ENCODE assay signal across 11 cellular contexts in the genomic region with DNA sequence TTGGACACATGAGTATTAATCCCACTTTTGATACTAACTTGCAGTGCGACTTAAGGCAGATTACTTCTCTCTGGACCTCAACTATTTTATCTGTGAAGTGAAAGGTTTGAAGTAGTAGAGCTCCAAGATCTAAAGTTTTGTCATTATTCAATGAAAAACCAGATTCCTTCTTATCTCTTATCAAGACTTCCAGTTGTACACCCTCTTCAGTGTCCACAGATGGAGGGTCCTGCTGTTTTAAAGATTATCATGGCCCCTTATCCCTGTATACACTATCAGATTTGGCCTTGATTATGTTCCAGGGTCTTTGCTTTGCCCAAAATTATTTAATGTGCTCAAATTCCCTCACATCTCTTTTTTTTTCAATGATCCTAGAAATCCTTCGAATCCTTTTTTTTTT. TPM values are rescaled to one million over a fixed set of nuclear protein-coding genes. Genes with fewer than 3 reads are reported as not detected.
DNase-seq lines count a peak whose midpoint lies in the region; ATAC-seq and TF ChIP-seq lines count a peak whose summit lies in the region.
"Had no signal": no experiment of that assay in that cellular context is flagged by ENCODE, and none has a peak within 500 bp of the region (broad histone marks: within the 10 kb centered on the region; RNA-seq: fewer than 3 reads in every experiment).

No MANE protein-coding gene starts in this region.

- peaks cover 21% of the 10 kb centered on the region for H3K4me1 ChIP-seq in GM23248 (ENCODE audit: insufficient read depth)
- H3K4me1 ChIP-seq in SJCRH30 = peaks cover 10% of the 10 kb centered on the region
- peaks cover 0 to 45% (median 40%) of the 10 kb centered on the region in 4 donors for H3K4me1 ChIP-seq in sigmoid colon

- H4K20me1 ChIP-seq in GM23248 (ENCODE audit: insufficient read depth) = no peaks in the 10 kb centered on the region

- no peaks in the 10 kb centered on the region for H3K9me2 ChIP-seq in GM23248 (ENCODE audit: insufficient read depth)

- H3K9me3 ChIP-seq in GM23248 (ENCODE audit: low read depth) (no peaks in the 10 kb centered on the region), SJCRH30 (replicated peaks) (no peaks in the 10 kb centered on the region), sigmoid colon (no peaks in the 10 kb centered on the region)

- peak overlapping the region; percentile 84 for H3K4me2 ChIP-seq in GM23248 (ENCODE audit: unreplicated experiment)

- H3K36me3 ChIP-seq in GM23248 (ENCODE audit: low read depth) = no peaks in the 10 kb centered on the region
- no peaks in the 10 kb centered on the region for H3K36me3 ChIP-seq in SJCRH30
- peaks cover 0 to 3% (median 0%) of the 10 kb centered on the region in 4 donors for H3K36me3 ChIP-seq in sigmoid colon

- 96 to 98% methylated on average over 2 of the region's 2 CpGs for WGBS in GM23248 (ENCODE audit: low coverage in 1 of 2, low lambda C conversion rate in 2 of 2, missing lambda C conversion rate in 2 of 2), 2 experiments
- WGBS in sigmoid colon, 2 donors = 83 to 91% methylated on average over 2 of the region's 2 CpGs

- intact Hi-C loops in sigmoid colon (cut with DNase I) = loop anchor here (5.0 to 10.0 kb wide), 4 partner anchors 111 to 433 kb away; a partner anchor contains a TSS

- H3F3A ChIP-seq in GM23248 (ENCODE audit: insufficient read depth) = peaks cover 18% of the 10 kb centered on the region

- ATAC-seq in GM19463 (IDR thresholded peaks at IDR 0.05; ENCODE audit: unreplicated experiment) = no peak

- TF ChIP-seq POLR2A in sigmoid colon (IDR thresholded peaks at IDR 0.05) = no peak

- H3K9ac ChIP-seq in GM23248 = peak overlapping the region; percentile 90

- H3K27ac ChIP-seq in GM23248 (no peak overlapping the region), SJCRH30 (no peak overlapping the region), sigmoid colon (peak overlapping the region in 1 of 4 donors; percentile 94)

- H2AFZ ChIP-seq in GM23248 = peak overlapping the region; percentile 85; the same call in 1 of the 2 replicates

- no peak for TF ChIP-seq EP300 in sigmoid colon (IDR thresholded peaks at IDR 0.05)

- H3K4me3 ChIP-seq in GM23248 = peak overlapping the region; percentile 88
- H3K4me3 ChIP-seq in SJCRH30 = peak overlapping the region; percentile 84
- peak overlapping the region; percentile 93 for H3K4me3 ChIP-seq in fibroblast of the aortic adventitia (ENCODE audit: low read depth, low read length)
- peak overlapping the region; percentile 91 to 98 (median 94) for H3K4me3 ChIP-seq in sigmoid colon

- TF ChIP-seq CTCF in fibroblast of the aortic adventitia (IDR thresholded peaks at IDR 0.05; ENCODE audit: insufficient read depth, low read length) = no peak
- no peak for TF ChIP-seq CTCF in sigmoid colon (IDR thresholded peaks at IDR 0.05)

- H3K79me2 ChIP-seq in GM23248 (ENCODE audit: insufficient read depth) = peaks cover 96% of the 10 kb centered on the region

- H3K27me3 ChIP-seq in GM23248 (replicated peaks; ENCODE audit: insufficient read depth) (no peaks in the 10 kb centered on the region), SJCRH30 (no peaks in the 10 kb centered on the region), sigmoid colon (no peaks in the 10 kb centered on the region)

- in situ Hi-C loops in GM23248 (cut with MboI) = no loop called here

- DNase-seq in GM23248 (no peak), SJCRH30 (no peak), fibroblast of the aortic adventitia (ENCODE audit: low read depth) (no peak), sigmoid colon (no peak), NCI-H187 (lab: John Stamatoyannopoulos, UW) (no peak), NCI-H2196 treated with DMSO at 0.1 percent for 48 hours (lab: John Stamatoyannopoulos, UW; ENCODE audit: unreplicated experiment) (no peak), NCI-H2227 (lab: John Stamatoyannopoulos, UW; ENCODE audit: unreplicated experiment) (no peak)
- DNase-seq: activated CD8-positive, alpha-beta memory T cell treated with anti-CD3 and anti-CD28 coated beads for 24 hours; NCI-H1930; stimulated activated CD4-positive, alpha-beta T cell treated with anti-CD3 and anti-CD28 coated beads, Interleukin-2, amount 100 ng/mL, for 24 hours had no signal

RNA-seq across cellular contexts. Expression of a gene that starts 1.1 kb away (rescaled TPM):
- 2.7 and 3.4 TPM in 2 replicates for total RNA-seq in GM23248 (2014; rRNA removed; shearing (Covaris generic))
- polyA plus RNA-seq in GM23248 (2016; fragmentation: Nextera tagmentation; extraction: Ambion mirVana) (8.1 and 10.5 TPM in 2 replicates), sigmoid colon (1 to 10 TPM; 2.3 to 5.2 (median 2.4) TPM)
- 3.5 and 3.8 TPM in 2 replicates for total RNA-seq in SJCRH30 (2014; rRNA removed; shearing (Covaris generic))
- total RNA-seq in fibroblast of the aortic adventitia (ENCODE audit: low replicate concordance) (4.2 and 5.4 TPM in 2 replicates), sigmoid colon (1 to 10 TPM; 2.2 to 6.9 (median 4.2) TPM)

RNA-seq across cellular contexts. Expression of a gene that starts 1.3 kb away (rescaled TPM):
- 222 and 257 TPM in 2 replicates for total RNA-seq in GM23248 (2014; rRNA removed; shearing (Covaris generic))
- polyA plus RNA-seq in GM23248 (2016; fragmentation: Nextera tagmentation; extraction: Ambion mirVana) = 194 and 197 TPM in 2 replicates
- 47.2 and 47.8 TPM in 2 replicates for total RNA-seq in SJCRH30 (2014; rRNA removed; shearing (Covaris generic))
- 75.2 and 213 TPM in 2 replicates for total RNA-seq in fibroblast of the aortic adventitia (ENCODE audit: low replicate concordance)
- total RNA-seq in sigmoid colon = 10 to 100 TPM; 15.3 to 23.3 (median 19.1) TPM
- 10 to 100 TPM in 1 of 3 donors, 1 to 10 TPM in 2; 1.8 to 18.4 (median 6.2) TPM for polyA plus RNA-seq in sigmoid colon

RNA-seq across cellular contexts. Expression of a gene that starts 16.6 kb away (rescaled TPM):
- not detected in 2 replicates for total RNA-seq in GM23248 (2014; rRNA removed; shearing (Covaris generic))
- 0.14 TPM in 1 of 2 replicates, not detected in the other for polyA plus RNA-seq in GM23248 (2016; fragmentation: Nextera tagmentation; extraction: Ambion mirVana)
- 0.05 and 0.06 TPM in 2 replicates for total RNA-seq in SJCRH30 (2014; rRNA removed; shearing (Covaris generic))
- total RNA-seq in fibroblast of the aortic adventitia (ENCODE audit: low replicate concordance) = 0.09 TPM in 1 of 2 replicates, not detected in the other
- not detected for total RNA-seq in sigmoid colon
- polyA plus RNA-seq in sigmoid colon = under 1 TPM in 1 of 3 donors, not detected in 2; 0.04 TPM

RNA-seq across cellular contexts. Expression of a gene that starts 28.1 kb away (rescaled TPM):
- total RNA-seq in GM23248 (2014; rRNA removed; shearing (Covaris generic)) = not detected in 2 replicates
- polyA plus RNA-seq in GM23248 (2016; fragmentation: Nextera tagmentation; extraction: Ambion mirVana) (not detected in 2 replicates), sigmoid colon (under 1 TPM in 1 of 3 donors, not detected in 2; 0.03 TPM)
- total RNA-seq in SJCRH30 (2014; rRNA removed; shearing (Covaris generic)) = 0.12 and 0.23 TPM in 2 replicates
- total RNA-seq in fibroblast of the aortic adventitia (ENCODE audit: low replicate concordance) (not detected in 2 replicates), sigmoid colon (not detected)

RNA-seq across cellular contexts. Expression of a gene that starts 48.8 kb away (rescaled TPM):
- 18.4 and 26.9 TPM in 2 replicates for total RNA-seq in GM23248 (2014; rRNA removed; shearing (Covaris generic))
- polyA plus RNA-seq in GM23248 (2016; fragmentation: Nextera tagmentation; extraction: Ambion mirVana) (7.0 and 7.9 TPM in 2 replicates), sigmoid colon (10 to 100 TPM in 1 of 3 donors, 1 to 10 TPM in 2; 3.5 to 12.0 (median 6.3) TPM)
- total RNA-seq in SJCRH30 (2014; rRNA removed; shearing (Covaris generic)) = 1.8 and 2.9 TPM in 2 replicates
- total RNA-seq in fibroblast of the aortic adventitia (ENCODE audit: low replicate concordance) (9.3 and 16.3 TPM in 2 replicates), sigmoid colon (10 to 100 TPM in 2 of 4 donors, 1 to 10 TPM in 2; 7.9 to 18.6 (median 11.9) TPM)
